In the genomic region with DNA sequence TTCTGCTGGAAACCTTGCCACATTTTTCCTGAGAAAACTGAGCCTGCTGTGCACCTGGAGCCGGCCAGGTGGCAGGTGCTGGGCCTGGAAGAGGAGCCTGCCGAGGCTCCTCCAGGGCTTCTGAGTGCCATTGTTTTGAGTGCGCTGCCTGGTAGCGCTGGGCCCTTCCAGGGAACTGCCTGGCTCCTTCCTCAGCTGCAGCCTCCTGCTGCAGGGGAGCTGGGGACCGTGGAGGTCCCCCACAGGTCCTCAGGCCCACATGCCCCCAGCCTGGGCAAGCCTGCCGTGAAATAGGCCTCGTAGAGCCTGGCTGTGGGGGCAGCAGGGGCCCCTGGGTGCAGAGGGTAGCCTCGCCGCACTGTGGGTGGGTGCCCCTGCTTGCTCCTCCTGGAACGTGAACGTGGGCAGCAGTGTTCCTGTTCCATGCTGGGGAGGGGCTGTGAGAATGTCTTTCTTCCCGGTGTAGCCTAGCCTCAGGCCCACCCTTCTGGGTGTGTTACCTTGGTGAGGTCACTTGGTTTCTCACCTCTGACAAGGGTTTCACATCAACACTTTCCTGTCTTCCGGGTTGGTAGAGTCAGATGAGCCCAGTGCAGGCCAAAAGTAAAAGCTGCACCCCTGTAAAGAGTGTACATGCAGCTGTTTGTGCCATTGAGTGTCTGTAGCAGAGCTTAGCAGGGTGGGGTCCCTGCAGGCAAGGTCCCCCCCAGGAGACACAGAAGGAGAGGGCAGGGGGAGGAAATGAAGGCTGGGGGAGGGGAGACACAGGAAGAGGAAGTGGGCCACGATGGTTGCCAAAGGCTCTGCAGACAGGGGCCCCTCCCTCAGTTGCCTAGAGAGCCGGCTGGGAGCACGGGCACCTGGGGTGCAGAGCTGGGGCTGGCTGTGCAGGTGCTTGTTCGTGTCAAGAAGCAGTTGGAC, we compare ENCODE assay signal across 8 cellular contexts. TPM values are rescaled to one million over a fixed set of nuclear protein-coding genes. Genes with fewer than 3 reads are reported as not detected.
DNase-seq lines count a peak whose midpoint lies in the region; ATAC-seq and TF ChIP-seq lines count a peak whose summit lies in the region.

No MANE protein-coding gene starts in this region.

- no peaks in the 10 kb centered on the region for H3K27me3 ChIP-seq in adrenal gland
- H3K27me3 ChIP-seq in mucosa of stomach (ENCODE audit: control insufficient read depth, insufficient read depth, low read length): no peaks in the 10 kb centered on the region
- H3K27me3 ChIP-seq in PC-9 (ENCODE audit: insufficient read depth, low read depth): peaks cover 55% of the 10 kb centered on the region

- H3K4me1 Mint-ChIP-seq in Calu3 (ENCODE audit: low read depth, unreplicated experiment): no peaks in the 10 kb centered on the region

- BruUV-seq in PC-9 (replicated peaks; lab: Mats Ljungman, UMichigan) (no TSS peak), Calu3 (replicated peaks; lab: Mats Ljungman, UMichigan) (no TSS peak)

- H3K9me3 ChIP-seq in adrenal gland (replicated peaks in 1 of 3): no peaks in the 10 kb centered on the region
- H3K9me3 ChIP-seq in mucosa of stomach (ENCODE audit: control insufficient read depth, low read length): no peaks in the 10 kb centered on the region
- no peaks in the 10 kb centered on the region for H3K9me3 ChIP-seq in PC-9 (ENCODE audit: insufficient read depth, low read depth)

- no peaks in the 10 kb centered on the region for H3K9me3 Mint-ChIP-seq in Calu3 (ENCODE audit: low read depth, unreplicated experiment)

- H3K4me3 ChIP-seq in GM12864 (ENCODE audit: low read depth, low read length) (peak overlapping the region; percentile 36), adrenal gland (no peak overlapping the region), mucosa of stomach (ENCODE audit: low read length) (no peak overlapping the region), PC-9 (no peak overlapping the region)

- H2AFZ ChIP-seq in PC-9: no peak overlapping the region

- H3K4me2 ChIP-seq in PC-9: no peak overlapping the region

- 47 to 68% (median 62%) methylated on average over 8 to 17 of the region's 17 CpGs for WGBS in adrenal gland, 4 donors

- no peaks in the 10 kb centered on the region for H3F3A ChIP-seq in PC-9 (ENCODE audit: insufficient read depth, low read depth)

- H3K27ac ChIP-seq in adrenal gland (peak overlapping the region in 3 of 5 donors; percentile 35 to 80 (median 47)), PC-9 (no peak overlapping the region)

- no peak for TF ChIP-seq POLR2A in adrenal gland (IDR thresholded peaks at IDR 0.05)

- no peak overlapping the region for H3K4me3 Mint-ChIP-seq in Calu3 (ENCODE audit: low read depth, unreplicated experiment)

- TF ChIP-seq CTCF in GM12864 (IDR thresholded peaks at IDR 0.05; ENCODE audit: low read depth, low read length, missing control alignments): no peak
- TF ChIP-seq CTCF in adrenal gland (IDR thresholded peaks at IDR 0.05): no peak
- no peak for TF ChIP-seq CTCF in PC-9 (conservative IDR thresholded peaks at IDR 0.05)
- no peak for TF ChIP-seq CTCF in Calu3 (IDR thresholded peaks at IDR 0.05; ENCODE audit: unreplicated experiment)

- DNase-seq in GM12864 (ENCODE audit: low read depth): peak; percentile 70
- peak; percentile 73 for DNase-seq in KG1 (lab: John Stamatoyannopoulos, UW)
- DNase-seq in SKM-1 treated with dmso at 0.1 percent for 144 hours (lab: John Stamatoyannopoulos, UW; ENCODE audit: unreplicated experiment): peak; percentile 89
- DNase-seq in adrenal gland: peak in 2 of 7 donors; percentile 34 to 76
- no peak for DNase-seq in PC-9
- no peak for DNase-seq in Calu3

- H3K4me1 ChIP-seq in adrenal gland (replicated peaks in 1 of 2) (peaks cover 21 to 64% of the 10 kb centered on the region in 2 donors), mucosa of stomach (ENCODE audit: control insufficient read depth, insufficient read depth, low read length) (peaks cover 81% of the 10 kb centered on the region), PC-9 (replicated peaks; ENCODE audit: insufficient read depth) (no peaks in the 10 kb centered on the region)

- ATAC-seq in GM21576 (IDR thresholded peaks at IDR 0.05; ENCODE audit: unreplicated experiment): peak; percentile 53

- intact Hi-C loops in adrenal gland (cut with DNase I) (loop anchor here (10.0 kb wide), 2 partner anchors 74 to 124 kb away; no protein-coding TSS in a partner anchor), PC-9 (cut with micrococcal nuclease; ENCODE audit: unreplicated experiment) (no loop called here), Calu3 (cut with micrococcal nuclease; ENCODE audit: unreplicated experiment) (no loop called here)

- H3K9ac ChIP-seq in mucosa of stomach (ENCODE audit: low read length): peak overlapping the region; percentile 68

- no peaks in the 10 kb centered on the region for H4K20me1 ChIP-seq in PC-9 (ENCODE audit: insufficient read depth)

- POLR2A ChIA-PET in PC-9 (lab: Charles Lee; ENCODE audit: unreplicated experiment): no interaction called here

- H3K27me3 Mint-ChIP-seq in Calu3 (ENCODE audit: unreplicated experiment): no peaks in the 10 kb centered on the region

- no peaks in the 10 kb centered on the region for H3K9me2 ChIP-seq in PC-9 (ENCODE audit: insufficient read depth)

- CTCF ChIA-PET in PC-9 (lab: Charles Lee) (no interaction called here), Calu3 (lab: Charles Lee) (no interaction called here)

- H3K79me2 ChIP-seq in PC-9 (ENCODE audit: low read depth): no peaks in the 10 kb centered on the region

- no peak overlapping the region for H3K27ac Mint-ChIP-seq in Calu3 (ENCODE audit: unreplicated experiment)

- no peaks in the 10 kb centered on the region for H3K36me3 Mint-ChIP-seq in Calu3 (ENCODE audit: insufficient read depth, unreplicated experiment)

- H3K36me3 ChIP-seq in adrenal gland (replicated peaks in 1 of 2) (no peaks in the 10 kb centered on the region), mucosa of stomach (ENCODE audit: control insufficient read depth, insufficient read depth, low read length) (no peaks in the 10 kb centered on the region), PC-9 (ENCODE audit: low read depth) (no peaks in the 10 kb centered on the region)

RNA-seq across cellular contexts. Expression of gene KLF13, which starts 34.5 kb away (rescaled TPM):
- total RNA-seq in adrenal gland (10 to 100 TPM; 19.9 to 65.9 (median 37.8) TPM), PC-9 (2021) (2.5 and 3.4 TPM in 2 replicates), Calu3 (2022) (14.1 and 22.9 TPM in 2 replicates)
- 10 to 100 TPM; 17.3 to 33.5 (median 21.0) TPM for polyA plus RNA-seq in adrenal gland

Comparison
In these comparisons a context has a peak if more than half of its experiments do, and no peak if none do; other contexts are left out.
1. DNase-seq: peak in GM12864 (single experiment), KG1 (single experiment) and SKM-1 treated with dmso at 0.1 percent for 144 hours (single experiment); none in PC-9 (0 of 2) and Calu3 (single experiment).
2. intact Hi-C loops: an anchor here in adrenal gland (10.0 kb wide); none called in PC-9 and Calu3.